12 cellular contexts compared by ENCODE assay signal in genomic region chr7:25831901-25832411, GRCh38.
DNase-seq lines count a peak whose midpoint lies in the region; ATAC-seq and TF ChIP-seq lines count a peak whose summit lies in the region.
"Had no signal": no experiment of that assay in that cellular context is flagged by ENCODE, and none has a peak within 500 bp of the region (broad histone marks: within the 10 kb centered on the region; RNA-seq: fewer than 3 reads in every experiment).

No MANE protein-coding gene starts in this region.

- no peak overlapping the region for H2AK5ac ChIP-seq in mesenchymal stem cell (ENCODE audit: low read length, severe bottlenecking)

- peak overlapping the region; percentile 63 for H2BK5ac ChIP-seq in mesenchymal stem cell (ENCODE audit: low read depth, low read length, poor library complexity, severe bottlenecking)

- TF ChIP-seq CTCF in brain microvascular endothelial cell (IDR thresholded peaks at IDR 0.05; ENCODE audit: low read depth, low read length, missing control alignments) (no peak), smooth muscle cell (IDR thresholded peaks at IDR 0.05; ENCODE audit: borderline replicate concordance, insufficient read depth, poor library complexity, severe bottlenecking) (no peak), lower leg skin (IDR thresholded peaks at IDR 0.05) (no peak)

- ATAC-seq in HG03457 (IDR thresholded peaks at IDR 0.05; ENCODE audit: unreplicated experiment) (no peak), HG03521 (IDR thresholded peaks at IDR 0.05; ENCODE audit: unreplicated experiment) (no peak)
- ATAC-seq: naive thymus-derived CD8-positive, alpha-beta T cell had no signal

- H3K9ac ChIP-seq in HUES64 (ENCODE audit: low read depth, low read length), result peak overlapping the region; percentile 20; the same call in 1 of the 2 replicates
- H3K9ac ChIP-seq in mesenchymal stem cell (ENCODE audit: low read length), result no peak overlapping the region
- no peak overlapping the region for H3K9ac ChIP-seq in smooth muscle cell (ENCODE audit: low read depth)

- H3K4me1 ChIP-seq in HUES64 (ENCODE audit: insufficient read depth, low read length) (peaks cover 28% of the 10 kb centered on the region), mesenchymal stem cell (ENCODE audit: control insufficient read depth, insufficient read depth, low read depth, low read length) (peaks cover 1% of the 10 kb centered on the region), smooth muscle cell (ENCODE audit: low read depth) (peaks cover 24% of the 10 kb centered on the region)
- H3K4me1 ChIP-seq: esophagus squamous epithelium had no signal

- intact Hi-C loops in lower leg skin (cut with DNase I; ENCODE audit: low total_unique reads), result no loop called here

- H3K79me1 ChIP-seq in mesenchymal stem cell (replicated peaks; ENCODE audit: low read length, poor library complexity, severe bottlenecking), result no peaks in the 10 kb centered on the region

- DNase-seq in brain microvascular endothelial cell (no peak), mesenchymal stem cell (peak; percentile 73), smooth muscle cell (lab: John Stamatoyannopoulos, UW; ENCODE audit: unreplicated experiment) (no peak), GM19240 (ENCODE audit: insufficient read length, low spot score) (no peak), lower leg skin (ENCODE audit: low spot score in 2 of 2) (no peak)
- DNase-seq: activated T-cell treated with anti-CD3 and anti-CD28 coated beads for 4 hours; esophagus squamous epithelium; naive thymus-derived CD8-positive, alpha-beta T cell had no signal

- no peak overlapping the region for H2BK15ac ChIP-seq in mesenchymal stem cell (ENCODE audit: low read depth, poor library complexity, severe bottlenecking)

- no peak for TF ChIP-seq POLR2A in lower leg skin (IDR thresholded peaks at IDR 0.05)

- peaks cover 8% of the 10 kb centered on the region for H3F3A ChIP-seq in smooth muscle cell (ENCODE audit: low read depth)

- H3K79me2 ChIP-seq in smooth muscle cell (ENCODE audit: low read depth), result no peaks in the 10 kb centered on the region

- H4K20me1 ChIP-seq in smooth muscle cell (ENCODE audit: low read depth), result no peaks in the 10 kb centered on the region

- no peaks in the 10 kb centered on the region for H3K27me3 ChIP-seq in HUES64 (ENCODE audit: insufficient read depth, low read length)
- no peaks in the 10 kb centered on the region for H3K27me3 ChIP-seq in brain microvascular endothelial cell (replicated peaks)
- no peaks in the 10 kb centered on the region for H3K27me3 ChIP-seq in mesenchymal stem cell (ENCODE audit: control insufficient read depth in 1 of 2, insufficient read depth in 1 of 2, low read length in 2 of 2)
- no peaks in the 10 kb centered on the region for H3K27me3 ChIP-seq in smooth muscle cell (ENCODE audit: low read depth)
- H3K27me3 ChIP-seq: esophagus squamous epithelium had no signal

- H3K9me3 ChIP-seq in HUES64 (ENCODE audit: insufficient read depth, low read depth, low read length), result no peaks in the 10 kb centered on the region
- no peaks in the 10 kb centered on the region for H3K9me3 ChIP-seq in mesenchymal stem cell (ENCODE audit: control insufficient read depth, low read length)
- no peaks in the 10 kb centered on the region for H3K9me3 ChIP-seq in smooth muscle cell (replicated peaks; ENCODE audit: low read depth)
- H3K9me3 ChIP-seq: esophagus squamous epithelium had no signal

- H3K4ac ChIP-seq in mesenchymal stem cell (ENCODE audit: low read depth in 1 of 2, low read length in 2 of 2), result peak overlapping the region in 1 of 2 experiments; percentile 1

- H3K4me2 ChIP-seq in mesenchymal stem cell (ENCODE audit: low read length, poor library complexity, severe bottlenecking), result peak overlapping the region; percentile 24
- peak overlapping the region; percentile 65 for H3K4me2 ChIP-seq in smooth muscle cell

- no peak overlapping the region for H3K23ac ChIP-seq in mesenchymal stem cell (ENCODE audit: low read length in 2 of 2)

- no peak overlapping the region for H2BK12ac ChIP-seq in mesenchymal stem cell (ENCODE audit: low read length in 2 of 2)

- no peaks in the 10 kb centered on the region for H3K36me3 ChIP-seq in HUES64 (ENCODE audit: insufficient read depth, low read length)
- no peaks in the 10 kb centered on the region for H3K36me3 ChIP-seq in brain microvascular endothelial cell (replicated peaks)
- no peaks in the 10 kb centered on the region for H3K36me3 ChIP-seq in mesenchymal stem cell (ENCODE audit: control insufficient read depth in 1 of 2, insufficient read depth in 2 of 2, low read depth in 1 of 2, low read length in 2 of 2)
- H3K36me3 ChIP-seq in smooth muscle cell (ENCODE audit: low read depth), result no peaks in the 10 kb centered on the region
- H3K36me3 ChIP-seq: esophagus squamous epithelium had no signal

- no peak overlapping the region for H3K4me3 ChIP-seq in HUES64 (ENCODE audit: low read length)
- H3K4me3 ChIP-seq in brain microvascular endothelial cell (ENCODE audit: low read depth, low read length), result no peak overlapping the region
- no peak overlapping the region for H3K4me3 ChIP-seq in mesenchymal stem cell (ENCODE audit: insufficient read depth in 1 of 2, low read depth in 1 of 2, low read length in 2 of 2)
- H3K4me3 ChIP-seq in smooth muscle cell, result peak overlapping the region; percentile 2
- H3K4me3 ChIP-seq in lower leg skin (ENCODE audit: low read depth, poor library complexity, severe bottlenecking), result no peak overlapping the region
- H3K4me3 ChIP-seq: esophagus squamous epithelium had no signal

- H4K8ac ChIP-seq in mesenchymal stem cell (ENCODE audit: low read length), result no peak overlapping the region

- in situ Hi-C loops in brain microvascular endothelial cell (cut with HindIII; ENCODE audit: low pct_ligation_motif_present, low sequenced_read_pairs), result no loop called here

- whole genome bisulfite sequencing in HUES64, result 24% methylated on average over 3 of the region's 5 CpGs
- 22% methylated on average over 3 of the region's 5 CpGs for WGBS in mesenchymal stem cell
- 3% methylated on average over 5 of the region's 5 CpGs for WGBS in smooth muscle cell (ENCODE audit: low lambda C conversion rate)
- 70 to 75% methylated on average over 5 of the region's 5 CpGs for WGBS in lower leg skin, 2 donors

- no peak overlapping the region for H4K91ac ChIP-seq in mesenchymal stem cell (ENCODE audit: low read length)

- no peak overlapping the region for H2AFZ ChIP-seq in mesenchymal stem cell (ENCODE audit: low read depth, low read length)
- H2AFZ ChIP-seq in smooth muscle cell (ENCODE audit: low read depth), result peak overlapping the region; percentile 65

- H3K27ac ChIP-seq in HUES64 (ENCODE audit: low read depth, low read length) (no peak overlapping the region), brain microvascular endothelial cell (peak overlapping the region; percentile 74), mesenchymal stem cell (ENCODE audit: low read length, poor library complexity, severe bottlenecking) (peak overlapping the region; percentile 66), smooth muscle cell (ENCODE audit: low read depth) (peak overlapping the region; percentile 20)
- H3K27ac ChIP-seq: C4-2B, esophagus squamous epithelium had no signal

- peak overlapping the region in 1 of 2 experiments; percentile 48 for H3K18ac ChIP-seq in mesenchymal stem cell (ENCODE audit: low read depth in 1 of 2, low read length in 2 of 2)

- H2BK120ac ChIP-seq in mesenchymal stem cell (ENCODE audit: low read depth, low read length), result no peak overlapping the region

- H3K14ac ChIP-seq in mesenchymal stem cell (ENCODE audit: low read length in 2 of 2), result no peak overlapping the region
